In genomic region chr18:46387426-46388131, GRCh38 we compare ENCODE assay signal across 14 cellular contexts.
DNase-seq lines count a peak whose midpoint lies in the region; ATAC-seq and TF ChIP-seq lines count a peak whose summit lies in the region.
"Had no signal": no experiment of that assay in that cellular context is flagged by ENCODE, and none has a peak within 500 bp of the region (broad histone marks: within the 10 kb centered on the region; RNA-seq: fewer than 3 reads in every experiment).

No MANE protein-coding gene starts in this region.

- TF ChIP-seq POLR2A in gastroesophageal sphincter (IDR thresholded peaks at IDR 0.05), result no peak
- no peak for TF ChIP-seq POLR2A in prostate gland (IDR thresholded peaks at IDR 0.05)

- peak; percentile 26; the same call in 2 of the 3 replicates for ATAC-seq in SK-N-SH treated with all-trans-retinoic acid at 6 μM for 48 hours
- ATAC-seq in gastroesophageal sphincter, result peak; percentile 23
- no peak for ATAC-seq in GM19324 (IDR thresholded peaks at IDR 0.05; ENCODE audit: low FRiP score, unreplicated experiment)
- no peak for ATAC-seq in HG02970 (IDR thresholded peaks at IDR 0.05; ENCODE audit: low FRiP score, unreplicated experiment)
- ATAC-seq: activated T-cell treated with anti-CD3 and anti-CD28 coated beads, Interleukin-2, amount 50 U/mL, for 4 hours had no signal

- no peak for TF ChIP-seq CTCF in gastroesophageal sphincter (IDR thresholded peaks at IDR 0.05)
- TF ChIP-seq CTCF in prostate gland (IDR thresholded peaks at IDR 0.05), result no peak

- H3K27ac ChIP-seq in gastroesophageal sphincter (peak overlapping the region in 3 of 4 donors; percentile 25 to 64 (median 64)), prostate gland (peak overlapping the region; percentile 20 to 67)
- H3K27ac ChIP-seq: BLaER1 treated with 17β-estradiol and CSF1 and Interleukin-3, amounts not matched to agents 10 nM and 100 nM; upper lobe of left lung had no signal

- no peaks in the 10 kb centered on the region for H3K9me3 ChIP-seq in gastroesophageal sphincter
- no peaks in the 10 kb centered on the region for H3K9me3 ChIP-seq in prostate gland
- H3K9me3 ChIP-seq: BLaER1 treated with 17β-estradiol and CSF1 and Interleukin-3, amounts not matched to agents 10 nM and 100 nM; upper lobe of left lung had no signal

- no peaks in the 10 kb centered on the region for H3K9me3 Mint-ChIP-seq in activated naive CD4-positive, alpha-beta T cell treated with anti-CD3 and anti-CD28 coated beads, Interleukin-2, amount 10 ng/mL, durations not matched to agents 7 days and 5 days
- H3K9me3 Mint-ChIP-seq: activated B cell treated with CpG ODN at 0.5 μM for 24 hours; activated T-cell treated with anti-CD3 and anti-CD28 coated beads, Interleukin-2, amount 50 U/mL, for 4 hours had no signal

- H3K36me3 ChIP-seq in gastroesophageal sphincter (no peaks in the 10 kb centered on the region), prostate gland (no peaks in the 10 kb centered on the region)
- H3K36me3 ChIP-seq: upper lobe of left lung had no signal

- H3K4me1 Mint-ChIP-seq in activated naive CD4-positive, alpha-beta T cell treated with anti-CD3 and anti-CD28 coated beads, Interleukin-2, amount 10 ng/mL, durations not matched to agents 7 days and 5 days, result no peaks in the 10 kb centered on the region
- H3K4me1 Mint-ChIP-seq: activated B cell treated with CpG ODN at 0.5 μM for 24 hours had no signal

- TF ChIP-seq EP300 in gastroesophageal sphincter (IDR thresholded peaks at IDR 0.05), result no peak

- H3K36me3 Mint-ChIP-seq in activated naive CD4-positive, alpha-beta T cell treated with anti-CD3 and anti-CD28 coated beads, Interleukin-2, amount 10 ng/mL, durations not matched to agents 7 days and 5 days, result no peaks in the 10 kb centered on the region

- DNase-seq in DMS79 (lab: John Stamatoyannopoulos, UW), result peak; percentile 53
- DNase-seq in prostate gland (ENCODE audit: low spot score), result peak; percentile 56
- DNase-seq in NCI-H510A (lab: John Stamatoyannopoulos, UW), result no peak
- DNase-seq in activated naive CD4-positive, alpha-beta T cell treated with anti-CD3 and anti-CD28 coated beads, Interleukin-2, amount 10 ng/mL, durations not matched to agents 7 days and 5 days, result no peak
- DNase-seq: activated B cell treated with CpG ODN at 0.5 μM for 24 hours; activated T-cell treated with anti-CD3 and anti-CD28 coated beads, Interleukin-2, amount 50 U/mL, for 4 hours; NCI-H345 had no signal

- H3K4me3 ChIP-seq in gastroesophageal sphincter (no peak overlapping the region), prostate gland (no peak overlapping the region)
- H3K4me3 ChIP-seq: BLaER1 treated with 17β-estradiol and CSF1 and Interleukin-3, amounts not matched to agents 10 nM and 100 nM; lung; upper lobe of left lung had no signal

- 16 to 53% methylated on average over 5 to 6 of the region's 9 CpGs for WGBS in gastroesophageal sphincter (ENCODE audit: low coverage in 1 of 2), 2 donors
- 40% methylated on average over 9 of the region's 9 CpGs for WGBS in prostate gland

- intact Hi-C loops in prostate gland (cut with DNase I), result loop anchor here (5.0 kb wide), 1 partner anchor 50 kb away; no protein-coding TSS in a partner anchor

- no peak overlapping the region for H3K4me3 Mint-ChIP-seq in activated naive CD4-positive, alpha-beta T cell treated with anti-CD3 and anti-CD28 coated beads, Interleukin-2, amount 10 ng/mL, durations not matched to agents 7 days and 5 days
- H3K4me3 Mint-ChIP-seq: activated B cell treated with CpG ODN at 0.5 μM for 24 hours; activated T-cell treated with anti-CD3 and anti-CD28 coated beads, Interleukin-2, amount 50 U/mL, for 4 hours had no signal

- CTCF ChIA-PET in activated naive CD4-positive, alpha-beta T cell treated with anti-CD3 and anti-CD28 coated beads, Interleukin-2, amount 10 ng/mL, durations not matched to agents 7 days and 5 days (lab: Charles Lee), result no interaction called here

- H3K27me3 ChIP-seq in gastroesophageal sphincter (no peaks in the 10 kb centered on the region), prostate gland (replicated peaks; ENCODE audit: insufficient read depth) (no peaks in the 10 kb centered on the region)
- H3K27me3 ChIP-seq: BLaER1 treated with 17β-estradiol and CSF1 and Interleukin-3, amounts not matched to agents 10 nM and 100 nM; upper lobe of left lung had no signal

- no peak overlapping the region for H3K27ac Mint-ChIP-seq in activated naive CD4-positive, alpha-beta T cell treated with anti-CD3 and anti-CD28 coated beads, Interleukin-2, amount 10 ng/mL, durations not matched to agents 7 days and 5 days
- H3K27ac Mint-ChIP-seq: activated B cell treated with CpG ODN at 0.5 μM for 24 hours had no signal

- H3K4me1 ChIP-seq in gastroesophageal sphincter, result peaks cover 8 to 28% (median 11%) of the 10 kb centered on the region in 3 donors
- no peaks in the 10 kb centered on the region for H3K4me1 ChIP-seq in prostate gland (replicated peaks)

- peaks cover 36% of the 10 kb centered on the region for H3K27me3 Mint-ChIP-seq in activated naive CD4-positive, alpha-beta T cell treated with anti-CD3 and anti-CD28 coated beads, Interleukin-2, amount 10 ng/mL, durations not matched to agents 7 days and 5 days
- H3K27me3 Mint-ChIP-seq: activated B cell treated with CpG ODN at 0.5 μM for 24 hours had no signal

TF ChIP-seq in SK-N-SH treated with all-trans-retinoic acid at 6 μM for 48 hours, 23 proteins besides CTCF, POLR2A, EP300 and RAD21:
- TF ChIP-seq GLIS3 (CRISPR knock-in tag; IDR thresholded peaks at IDR 0.05) (no peak), ZC3H10 (CRISPR knock-in tag; IDR thresholded peaks at IDR 0.05) (no peak), CREB5 (CRISPR knock-in tag; IDR thresholded peaks at IDR 0.05; ENCODE audit: low read depth) (no peak)

Comparison
In these comparisons a context has a peak if more than half of its experiments do, and no peak if none do; other contexts are left out.
1. DNase-seq: peak in DMS79 (single experiment) and prostate gland (single experiment); none in NCI-H510A (single experiment) and activated naive CD4-positive, alpha-beta T cell treated with anti-CD3 and anti-CD28 coated beads, Interleukin-2, amount 10 ng/mL, durations not matched to agents 7 days and 5 days (single experiment).
2. ATAC-seq: peak in SK-N-SH treated with all-trans-retinoic acid at 6 μM for 48 hours (single experiment) and gastroesophageal sphincter (single experiment); none in GM19324 (single experiment) and HG02970 (single experiment).